1 cellular context compared by ENCODE assay signal in genomic region chr7:134991469-134992339, GRCh38.
TF ChIP-seq lines count a peak whose summit lies in the region.

No MANE protein-coding gene starts in this region.

TF ChIP-seq in HepG2, 621 proteins besides CTCF, POLR2A, EP300 and RAD21 (continued from another document and continues in another):
- TF ChIP-seq ZNF770 (CRISPR knock-in tag; IDR thresholded peaks at IDR 0.05): no peak
- no peak for TF ChIP-seq ZNF775 (CRISPR knock-in tag; IDR thresholded peaks at IDR 0.05; ENCODE audit: borderline replicate concordance)
- no peak for TF ChIP-seq HNRNPL (IDR thresholded peaks at IDR 0.05; ENCODE audit: low read depth, low read length)
- no peak for TF ChIP-seq GTF3A (CRISPR knock-in tag; conservative IDR thresholded peaks at IDR 0.05)
- TF ChIP-seq ZNF331 (CRISPR knock-in tag; IDR thresholded peaks at IDR 0.05): peak; percentile 30; the same call in 1 of the 2 replicates
- no peak for TF ChIP-seq ZNF234 (CRISPR knock-in tag; conservative IDR thresholded peaks at IDR 0.05)
- TF ChIP-seq, protein P1, sequence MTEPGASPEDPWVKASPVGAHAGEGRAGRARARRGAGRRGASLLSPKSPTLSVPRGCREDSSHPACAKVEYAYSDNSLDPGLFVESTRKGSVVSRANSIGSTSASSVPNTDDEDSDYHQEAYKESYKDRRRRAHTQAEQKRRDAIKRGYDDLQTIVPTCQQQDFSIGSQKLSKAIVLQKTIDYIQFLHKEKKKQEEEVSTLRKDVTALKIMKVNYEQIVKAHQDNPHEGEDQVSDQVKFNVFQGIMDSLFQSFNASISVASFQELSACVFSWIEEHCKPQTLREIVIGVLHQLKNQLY (CRISPR knock-in tag; IDR thresholded peaks at IDR 0.05): peak; percentile 47
- peak; percentile 56 for TF ChIP-seq DRAP1 (CRISPR knock-in tag; IDR thresholded peaks at IDR 0.05)
- TF ChIP-seq ZNF556 (CRISPR knock-in tag; IDR thresholded peaks at IDR 0.05; ENCODE audit: borderline replicate concordance): no peak
- TF ChIP-seq HOXA9 (CRISPR knock-in tag; IDR thresholded peaks at IDR 0.05; ENCODE audit: borderline replicate concordance): no peak
- no peak for TF ChIP-seq TEAD2 (CRISPR knock-in tag; IDR thresholded peaks at IDR 0.05)
- no peak for TF ChIP-seq NR2F1 (CRISPR knock-in tag; IDR thresholded peaks at IDR 0.05)
- TF ChIP-seq, protein P2, sequence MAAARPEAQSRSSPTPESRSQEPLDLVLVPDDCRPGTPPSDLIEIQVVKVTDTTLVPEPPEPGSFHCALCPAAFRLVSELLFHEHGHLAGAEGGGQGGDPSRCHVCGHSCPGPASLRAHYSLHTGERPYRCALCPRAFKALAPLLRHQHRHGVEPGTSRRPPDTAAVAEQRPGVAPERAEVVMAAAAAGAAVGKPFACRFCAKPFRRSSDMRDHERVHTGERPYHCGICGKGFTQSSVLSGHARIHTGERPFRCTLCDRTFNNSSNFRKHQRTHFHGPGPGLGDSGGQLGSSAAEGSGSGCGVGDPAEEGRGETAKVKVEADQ (CRISPR knock-in tag; IDR thresholded peaks at IDR 0.05; ENCODE audit: borderline replicate concordance): no peak
- no peak for TF ChIP-seq ZHX2 (IDR thresholded peaks at IDR 0.05; ENCODE audit: low read depth)
- TF ChIP-seq ZHX2 (CRISPR knock-in tag; IDR thresholded peaks at IDR 0.05; ENCODE audit: borderline replicate concordance): no peak
- no peak for TF ChIP-seq ZNF570 (CRISPR knock-in tag; IDR thresholded peaks at IDR 0.05; ENCODE audit: borderline replicate concordance)
- peak; percentile 71 for TF ChIP-seq IKZF5 (CRISPR knock-in tag; IDR thresholded peaks at IDR 0.05)
- TF ChIP-seq SYNCRIP (IDR thresholded peaks at IDR 0.05; ENCODE audit: insufficient read depth, low read depth, low read length): no peak
- TF ChIP-seq YY1 (IDR thresholded peaks at IDR 0.05; ENCODE audit: insufficient read depth, insufficient replicate concordance, low read depth, low read length): no peak
- peak; percentile 93 for TF ChIP-seq NFIC (IDR thresholded peaks at IDR 0.05; ENCODE audit: low read length)
- TF ChIP-seq ZNF589 (CRISPR knock-in tag; conservative IDR thresholded peaks at IDR 0.05): no peak
- no peak for TF ChIP-seq ZFP41 (CRISPR knock-in tag; IDR thresholded peaks at IDR 0.05; ENCODE audit: borderline replicate concordance)
- TF ChIP-seq GATA4 (IDR thresholded peaks at IDR 0.05; ENCODE audit: borderline replicate concordance, low read depth): no peak
- TF ChIP-seq ZNF230 (CRISPR knock-in tag; IDR thresholded peaks at IDR 0.05): no peak
- TF ChIP-seq, protein P3, sequence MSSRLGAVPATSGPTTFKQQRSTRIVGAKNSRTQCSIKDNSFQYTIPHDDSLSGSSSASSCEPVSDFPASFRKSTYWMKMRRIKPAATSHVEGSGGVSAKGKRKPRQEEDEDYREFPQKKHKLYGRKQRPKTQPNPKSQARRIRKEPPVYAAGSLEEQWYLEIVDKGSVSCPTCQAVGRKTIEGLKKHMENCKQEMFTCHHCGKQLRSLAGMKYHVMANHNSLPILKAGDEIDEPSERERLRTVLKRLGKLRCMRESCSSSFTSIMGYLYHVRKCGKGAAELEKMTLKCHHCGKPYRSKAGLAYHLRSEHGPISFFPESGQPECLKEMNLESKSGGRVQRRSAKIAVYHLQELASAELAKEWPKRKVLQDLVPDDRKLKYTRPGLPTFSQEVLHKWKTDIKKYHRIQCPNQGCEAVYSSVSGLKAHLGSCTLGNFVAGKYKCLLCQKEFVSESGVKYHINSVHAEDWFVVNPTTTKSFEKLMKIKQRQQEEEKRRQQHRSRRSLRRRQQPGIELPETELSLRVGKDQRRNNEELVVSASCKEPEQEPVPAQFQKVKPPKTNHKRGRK (CRISPR knock-in tag; IDR thresholded peaks at IDR 0.05): no peak
- TF ChIP-seq, protein P4, sequence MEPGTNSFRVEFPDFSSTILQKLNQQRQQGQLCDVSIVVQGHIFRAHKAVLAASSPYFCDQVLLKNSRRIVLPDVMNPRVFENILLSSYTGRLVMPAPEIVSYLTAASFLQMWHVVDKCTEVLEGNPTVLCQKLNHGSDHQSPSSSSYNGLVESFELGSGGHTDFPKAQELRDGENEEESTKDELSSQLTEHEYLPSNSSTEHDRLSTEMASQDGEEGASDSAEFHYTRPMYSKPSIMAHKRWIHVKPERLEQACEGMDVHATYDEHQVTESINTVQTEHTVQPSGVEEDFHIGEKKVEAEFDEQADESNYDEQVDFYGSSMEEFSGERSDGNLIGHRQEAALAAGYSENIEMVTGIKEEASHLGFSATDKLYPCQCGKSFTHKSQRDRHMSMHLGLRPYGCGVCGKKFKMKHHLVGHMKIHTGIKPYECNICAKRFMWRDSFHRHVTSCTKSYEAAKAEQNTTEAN (CRISPR knock-in tag; conservative IDR thresholded peaks at IDR 0.05): no peak; the same call in 1 of the 2 replicates
- no peak; the same call in 1 of the 2 replicates for TF ChIP-seq ZMAT3 (CRISPR knock-in tag; conservative IDR thresholded peaks at IDR 0.05)
- TF ChIP-seq PHF21A (CRISPR knock-in tag; IDR thresholded peaks at IDR 0.05): peak; percentile 85
- TF ChIP-seq TRAFD1 (CRISPR knock-in tag; IDR thresholded peaks at IDR 0.05; ENCODE audit: borderline replicate concordance): no peak
- no peak for TF ChIP-seq EED (CRISPR knock-in tag; IDR thresholded peaks at IDR 0.05)
- TF ChIP-seq SOX6 (IDR thresholded peaks at IDR 0.05): no peak
- peak; percentile 87 for TF ChIP-seq SOX6 (CRISPR knock-in tag; IDR thresholded peaks at IDR 0.05)
- no peak for TF ChIP-seq ZNF83 (CRISPR knock-in tag; IDR thresholded peaks at IDR 0.05; ENCODE audit: borderline replicate concordance)
- TF ChIP-seq, protein P5, sequence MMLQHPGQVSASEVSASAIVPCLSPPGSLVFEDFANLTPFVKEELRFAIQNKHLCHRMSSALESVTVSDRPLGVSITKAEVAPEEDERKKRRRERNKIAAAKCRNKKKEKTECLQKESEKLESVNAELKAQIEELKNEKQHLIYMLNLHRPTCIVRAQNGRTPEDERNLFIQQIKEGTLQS (CRISPR knock-in tag; IDR thresholded peaks at IDR 0.05): no peak
- TF ChIP-seq, protein P6, sequence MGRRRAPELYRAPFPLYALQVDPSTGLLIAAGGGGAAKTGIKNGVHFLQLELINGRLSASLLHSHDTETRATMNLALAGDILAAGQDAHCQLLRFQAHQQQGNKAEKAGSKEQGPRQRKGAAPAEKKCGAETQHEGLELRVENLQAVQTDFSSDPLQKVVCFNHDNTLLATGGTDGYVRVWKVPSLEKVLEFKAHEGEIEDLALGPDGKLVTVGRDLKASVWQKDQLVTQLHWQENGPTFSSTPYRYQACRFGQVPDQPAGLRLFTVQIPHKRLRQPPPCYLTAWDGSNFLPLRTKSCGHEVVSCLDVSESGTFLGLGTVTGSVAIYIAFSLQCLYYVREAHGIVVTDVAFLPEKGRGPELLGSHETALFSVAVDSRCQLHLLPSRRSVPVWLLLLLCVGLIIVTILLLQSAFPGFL (CRISPR knock-in tag; IDR thresholded peaks at IDR 0.05): no peak
- peak; percentile 75 for TF ChIP-seq NR2F2 (IDR thresholded peaks at IDR 0.05; ENCODE audit: borderline replicate concordance, low read depth)
- no peak for TF ChIP-seq NONO (IDR thresholded peaks at IDR 0.05)
- no peak for TF ChIP-seq NONO (CRISPR knock-in tag; conservative IDR thresholded peaks at IDR 0.05)
- no peak for TF ChIP-seq U2AF1 (optimal IDR thresholded peaks at IDR 0.05; ENCODE audit: low read depth, low read length)
- TF ChIP-seq, protein P7, sequence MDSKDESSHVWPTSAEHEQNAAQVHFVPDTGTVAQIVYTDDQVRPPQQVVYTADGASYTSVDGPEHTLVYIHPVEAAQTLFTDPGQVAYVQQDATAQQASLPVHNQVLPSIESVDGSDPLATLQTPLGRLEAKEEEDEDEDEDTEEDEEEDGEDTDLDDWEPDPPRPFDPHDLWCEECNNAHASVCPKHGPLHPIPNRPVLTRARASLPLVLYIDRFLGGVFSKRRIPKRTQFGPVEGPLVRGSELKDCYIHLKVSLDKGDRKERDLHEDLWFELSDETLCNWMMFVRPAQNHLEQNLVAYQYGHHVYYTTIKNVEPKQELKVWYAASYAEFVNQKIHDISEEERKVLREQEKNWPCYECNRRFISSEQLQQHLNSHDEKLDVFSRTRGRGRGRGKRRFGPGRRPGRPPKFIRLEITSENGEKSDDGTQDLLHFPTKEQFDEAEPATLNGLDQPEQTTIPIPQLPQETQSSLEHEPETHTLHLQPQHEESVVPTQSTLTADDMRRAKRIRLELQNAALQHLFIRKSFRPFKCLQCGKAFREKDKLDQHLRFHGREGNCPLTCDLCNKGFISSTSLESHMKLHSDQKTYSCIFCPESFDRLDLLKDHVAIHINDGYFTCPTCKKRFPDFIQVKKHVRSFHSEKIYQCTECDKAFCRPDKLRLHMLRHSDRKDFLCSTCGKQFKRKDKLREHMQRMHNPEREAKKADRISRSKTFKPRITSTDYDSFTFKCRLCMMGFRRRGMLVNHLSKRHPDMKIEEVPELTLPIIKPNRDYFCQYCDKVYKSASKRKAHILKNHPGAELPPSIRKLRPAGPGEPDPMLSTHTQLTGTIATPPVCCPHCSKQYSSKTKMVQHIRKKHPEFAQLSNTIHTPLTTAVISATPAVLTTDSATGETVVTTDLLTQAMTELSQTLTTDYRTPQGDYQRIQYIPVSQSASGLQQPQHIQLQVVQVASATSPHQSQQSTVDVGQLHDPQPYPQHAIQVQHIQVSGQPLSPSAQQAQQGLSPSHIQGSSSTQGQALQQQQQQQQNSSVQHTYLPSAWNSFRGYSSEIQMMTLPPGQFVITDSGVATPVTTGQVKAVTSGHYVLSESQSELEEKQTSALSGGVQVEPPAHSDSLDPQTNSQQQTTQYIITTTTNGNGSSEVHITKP (CRISPR knock-in tag; IDR thresholded peaks at IDR 0.05; ENCODE audit: low read depth): no peak
